ENCODE assay signal across 1 cellular context in genomic region chr2:179613701-179614100, GRCh38.
TF ChIP-seq lines count a peak whose summit lies in the region.

No MANE protein-coding gene starts in this region.

TF ChIP-seq in GM23338, 12 proteins besides CTCF, POLR2A, EP300 and RAD21 (continued from another document):
- no peak for TF ChIP-seq ZNF462 (CRISPR knock-in tag; IDR thresholded peaks at IDR 0.05)
- TF ChIP-seq ETS1 (IDR thresholded peaks at IDR 0.05) = no peak
- TF ChIP-seq JUNB (IDR thresholded peaks at IDR 0.05; ENCODE audit: unreplicated experiment) = no peak
- no peak for TF ChIP-seq ZNF114 (CRISPR knock-in tag; IDR thresholded peaks at IDR 0.05)
- no peak for TF ChIP-seq POLR2AphosphoS5 (IDR thresholded peaks at IDR 0.05; ENCODE audit: low read depth)
- TF ChIP-seq EZH2phosphoT487 (IDR thresholded peaks at IDR 0.05; ENCODE audit: unreplicated experiment) = no peak
- no peak for TF ChIP-seq REST (IDR thresholded peaks at IDR 0.05; ENCODE audit: unreplicated experiment)
- no peak for TF ChIP-seq STAT1 (IDR thresholded peaks at IDR 0.05; ENCODE audit: unreplicated experiment)
- TF ChIP-seq CREB1 (CRISPR knock-in tag; IDR thresholded peaks at IDR 0.05; ENCODE audit: low read depth) = no peak
- no peak for TF ChIP-seq EZH2 (IDR thresholded peaks at IDR 0.05; ENCODE audit: low read depth, unreplicated experiment)
TF ChIP-seq in GM23338: peak in this region for 0.
